Comparison of ENCODE assay signal across 8 cellular contexts in the genomic region with DNA sequence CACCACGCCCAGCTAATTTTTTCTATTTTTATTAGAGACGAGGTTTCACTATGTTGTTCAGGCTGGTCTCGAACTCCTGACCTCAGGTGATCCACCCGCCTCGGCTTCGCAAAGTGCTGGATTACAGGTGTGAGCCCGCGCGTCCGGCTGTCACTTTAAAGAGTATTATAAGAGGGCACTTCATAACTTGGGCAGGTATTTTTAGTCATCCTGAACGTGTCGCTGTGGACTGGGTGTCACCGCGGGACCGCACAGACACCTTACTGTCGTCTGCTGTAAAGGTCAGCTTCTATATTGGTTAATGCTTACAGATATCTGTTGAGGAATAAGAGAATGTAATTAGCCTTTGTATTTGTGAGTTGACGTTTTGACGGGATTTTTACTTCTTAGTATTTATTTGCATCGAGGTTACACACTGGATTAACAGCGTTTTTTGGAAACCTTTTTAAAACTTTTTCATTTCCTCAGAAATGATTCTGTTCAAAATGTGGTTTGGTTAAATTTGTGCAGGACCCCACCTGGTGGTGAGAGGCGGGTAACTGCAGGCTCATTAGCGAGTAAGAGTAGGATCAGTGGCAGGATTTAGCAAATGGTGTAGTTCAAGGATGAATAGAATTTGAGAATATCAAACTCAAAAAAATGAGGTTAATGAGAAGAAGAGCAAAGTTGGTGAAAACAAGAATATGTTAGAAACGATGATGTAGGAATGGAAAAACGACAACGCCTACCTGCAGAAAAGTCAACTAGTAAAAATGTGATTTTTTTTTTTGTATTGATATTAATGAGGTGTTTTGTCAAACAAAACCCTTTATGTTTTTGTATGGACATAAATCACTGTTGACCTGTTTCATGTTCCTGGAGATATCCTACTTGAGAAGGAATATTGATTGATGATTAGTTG. TPM values are rescaled to one million over a fixed set of nuclear protein-coding genes. Genes with fewer than 3 reads are reported as not detected.
DNase-seq lines count a peak whose midpoint lies in the region; ATAC-seq, FAIRE-seq and TF ChIP-seq lines count a peak whose summit lies in the region.

No MANE protein-coding gene starts in this region.

- H3K36me3 Mint-ChIP-seq in brain: peaks cover 36% of the 10 kb centered on the region

- TF ChIP-seq CTCF in AG09319 (IDR thresholded peaks at IDR 0.05; ENCODE audit: low read depth, low read length) (peak; percentile 93), MM.1S (IDR thresholded peaks at IDR 0.05; ENCODE audit: low read length) (peak; percentile 98), brain (conservative IDR thresholded peaks at IDR 0.05) (peak; percentile 67 to 84)

- H3K4me3 ChIP-seq in MM.1S (ENCODE audit: low read length): no peak overlapping the region
- peak overlapping the region; percentile 14 for H3K4me3 ChIP-seq in iPS-18a (ENCODE audit: low read length)

- H3K27me3 ChIP-seq in MM.1S (replicated peaks; ENCODE audit: insufficient read depth, low read length) (peaks cover 4% of the 10 kb centered on the region; the same call in 1 of the 2 replicates), iPS-18a (ENCODE audit: control insufficient read depth, insufficient read depth, low read length) (no peaks in the 10 kb centered on the region)

- H4K20me1 ChIP-seq in MM.1S (ENCODE audit: insufficient read depth, low read length): peaks cover 50% of the 10 kb centered on the region

- H3K27me3 Mint-ChIP-seq in brain: peaks cover 7% of the 10 kb centered on the region

- H3K79me2 ChIP-seq in MM.1S (ENCODE audit: low read length): peaks cover 77% of the 10 kb centered on the region

- H3K4me2 ChIP-seq in MM.1S (ENCODE audit: low read depth, low read length): no peak overlapping the region

- H3K9me2 ChIP-seq in MM.1S (replicated peaks; ENCODE audit: insufficient read depth, low read length): no peaks in the 10 kb centered on the region

- H3K27ac ChIP-seq in MM.1S (ENCODE audit: low read length): no peak overlapping the region
- no peak overlapping the region for H3K27ac ChIP-seq in iPS-18a (ENCODE audit: low read length)

- H3K4me1 Mint-ChIP-seq in brain: peaks cover 62% of the 10 kb centered on the region

- no peak overlapping the region for H2AFZ ChIP-seq in MM.1S (ENCODE audit: low read length)

- peaks cover 10% of the 10 kb centered on the region for H3K4me1 ChIP-seq in MM.1S (ENCODE audit: low read length)
- peaks cover 16% of the 10 kb centered on the region for H3K4me1 ChIP-seq in iPS-18a (ENCODE audit: control insufficient read depth, low read depth, low read length)

- H3K9me3 Mint-ChIP-seq in brain: peaks cover 0 to 2% (median 0%) of the 10 kb centered on the region in 5 experiments

- no peak for DNase-seq in AG09319 (ENCODE audit: extremely low read depth, low read depth)
- DNase-seq in MM.1S: peak; percentile 77
- peak; percentile 51 for DNase-seq in stimulated activated CD4-positive, alpha-beta T cell treated with anti-CD3 and anti-CD28 coated beads, Interleukin-12 subunit alpha, Interleukin-12 subunit beta, amount 100 ng/mL, for 4 hours

- ATAC-seq in GM18511 (IDR thresholded peaks at IDR 0.05; ENCODE audit: unreplicated experiment) (peak; percentile 23), HG02759 (IDR thresholded peaks at IDR 0.05; ENCODE audit: unreplicated experiment) (no peak)

- peak; percentile 75 for FAIRE-seq in TTC549 (lab: Jason Lieb, UNC)

- no peaks in the 10 kb centered on the region for H3K9me3 ChIP-seq in MM.1S (replicated peaks; ENCODE audit: insufficient read depth, low read length)
- no peaks in the 10 kb centered on the region for H3K9me3 ChIP-seq in iPS-18a (ENCODE audit: control insufficient read depth, low read depth, low read length)

- H3K27ac Mint-ChIP-seq in brain: peak overlapping the region in 4 of 5 experiments; percentile 2 to 30 (median 20)

- H3K9ac ChIP-seq in MM.1S (ENCODE audit: low read length) (no peak overlapping the region), iPS-18a (ENCODE audit: low read length) (no peak overlapping the region)

- H3K4me3 Mint-ChIP-seq in brain: peak overlapping the region; percentile 33 to 85 (median 71)

- H3K36me3 ChIP-seq in MM.1S (replicated peaks; ENCODE audit: insufficient read depth, low read length) (no peaks in the 10 kb centered on the region), iPS-18a (ENCODE audit: control insufficient read depth, low read depth, low read length) (no peaks in the 10 kb centered on the region)

- peaks cover 10% of the 10 kb centered on the region for H3F3A ChIP-seq in MM.1S (ENCODE audit: insufficient read depth, low read length)

RNA-seq across cellular contexts. Expression of a gene that starts 3.2 kb away (rescaled TPM):
- polyA plus RNA-seq in brain (ENCODE audit: insufficient read depth, low read depth, low replicate concordance): 191 TPM
